ENCODE assay signal across 9 cellular contexts in the genomic region with DNA sequence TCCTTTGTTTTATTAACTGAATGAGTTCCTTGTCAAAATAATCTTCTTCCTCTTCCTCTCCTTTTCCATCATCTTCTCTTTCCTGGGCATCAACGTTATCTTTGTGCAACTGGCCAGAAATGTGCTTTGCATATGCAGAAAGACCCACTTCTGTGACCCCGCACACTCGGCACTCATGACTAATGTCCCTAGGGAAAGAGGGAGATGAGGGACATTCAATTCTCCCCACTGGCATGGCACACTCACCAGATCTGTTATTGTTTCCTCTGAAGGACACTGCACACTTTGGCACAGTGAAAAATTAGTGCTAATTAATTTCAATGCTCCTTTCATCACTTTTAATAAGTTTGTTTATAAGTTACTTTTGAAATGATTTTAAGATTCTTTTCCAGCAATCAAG. TPM values are rescaled to one million over a fixed set of nuclear protein-coding genes. Genes with fewer than 3 reads are reported as not detected.
DNase-seq lines count a peak whose midpoint lies in the region; ATAC-seq and TF ChIP-seq lines count a peak whose summit lies in the region.
"Had no signal": no experiment of that assay in that cellular context is flagged by ENCODE, and none has a peak within 500 bp of the region (broad histone marks: within the 10 kb centered on the region; RNA-seq: fewer than 3 reads in every experiment).

No MANE protein-coding gene starts in this region.

- peaks cover 18% of the 10 kb centered on the region; the same call in 1 of the 2 replicates for H3K79me2 ChIP-seq in SU-DHL-6 (ENCODE audit: insufficient read depth, low read length)

- no peaks in the 10 kb centered on the region for H3K9me2 ChIP-seq in SU-DHL-6 (replicated peaks; ENCODE audit: insufficient read depth, low read length)

- 0 out of 2 replicates have a peak, but pooled peaks cover 7% of the 10 kb centered on the region for H3F3A ChIP-seq in SU-DHL-6 (ENCODE audit: insufficient read depth)

- DNase-seq in AG10803 (ENCODE audit: low read depth), result peak; percentile 44
- DNase-seq in fibroblast of the conjunctiva (ENCODE audit: low read depth), result peak; percentile 37
- DNase-seq in osteocyte (ENCODE audit: extremely low spot score, unreplicated experiment), result no peak
- no peak for DNase-seq in activated T-cell treated with anti-CD3 and anti-CD28 coated beads for 4 hours

- peaks cover 61% of the 10 kb centered on the region for H3K4me1 Mint-ChIP-seq in osteocyte (ENCODE audit: unreplicated experiment)

- H3K9me3 ChIP-seq in SU-DHL-6 (ENCODE audit: insufficient read depth, low read length), result no peaks in the 10 kb centered on the region

- H4K20me1 ChIP-seq in SU-DHL-6 (ENCODE audit: low read depth, low read length), result no peaks in the 10 kb centered on the region

- peaks cover 6% of the 10 kb centered on the region for H3K36me3 Mint-ChIP-seq in osteocyte (ENCODE audit: unreplicated experiment)

- H3K36me3 ChIP-seq in SU-DHL-6 (ENCODE audit: low read length), result peaks cover 4% of the 10 kb centered on the region; the same call in 1 of the 2 replicates

- H3K27ac ChIP-seq in SU-DHL-6 (ENCODE audit: low read depth, low read length), result peak overlapping the region; percentile 41
- H3K27ac ChIP-seq: C4-2B had no signal

- no peak overlapping the region for H2AFZ ChIP-seq in SU-DHL-6 (ENCODE audit: low read depth, low read length, severe bottlenecking)

- H3K27me3 ChIP-seq in SU-DHL-6 (ENCODE audit: low read length), result no peaks in the 10 kb centered on the region

- H3K4me3 Mint-ChIP-seq in osteocyte (ENCODE audit: unreplicated experiment), result peak overlapping the region; percentile 72

- no peak overlapping the region for H3K9ac ChIP-seq in SU-DHL-6 (ENCODE audit: low read length)

- no peaks in the 10 kb centered on the region for H3K9me3 Mint-ChIP-seq in osteocyte (ENCODE audit: unreplicated experiment)

- no peak overlapping the region for H3K4me2 ChIP-seq in SU-DHL-6 (ENCODE audit: low read depth, low read length, poor library complexity, severe bottlenecking)

- no peak for ATAC-seq in HG03521 (IDR thresholded peaks at IDR 0.05; ENCODE audit: unreplicated experiment)
- ATAC-seq in GM18909 (IDR thresholded peaks at IDR 0.05; ENCODE audit: poor library complexity, unreplicated experiment), result no peak
- ATAC-seq in HG03175 (IDR thresholded peaks at IDR 0.05; ENCODE audit: unreplicated experiment), result no peak

- TF ChIP-seq CTCF in AG10803 (conservative IDR thresholded peaks at IDR 0.05; ENCODE audit: low read length) (no peak), SU-DHL-6 (IDR thresholded peaks at IDR 0.05; ENCODE audit: insufficient read depth, low read length, poor library complexity, severe bottlenecking) (no peak), osteocyte (IDR thresholded peaks at IDR 0.05) (no peak)

- H3K4me3 ChIP-seq in AG10803 (ENCODE audit: low read length), result peak overlapping the region; percentile 47
- H3K4me3 ChIP-seq in SU-DHL-6 (ENCODE audit: insufficient read depth, low read length, poor library complexity, severe bottlenecking), result no peak overlapping the region

- peak overlapping the region; percentile 99 for H3K27ac Mint-ChIP-seq in osteocyte (ENCODE audit: unreplicated experiment)

- no peaks in the 10 kb centered on the region for H3K27me3 Mint-ChIP-seq in osteocyte (ENCODE audit: unreplicated experiment)

RNA-seq across cellular contexts. Expression of a gene that starts 34.0 kb away (rescaled TPM):
- total RNA-seq in osteocyte, result 59.6 and 59.7 TPM in 2 replicates

RNA-seq across cellular contexts. Expression of a gene that starts 38.5 kb away (rescaled TPM):
- 72.7 and 84.7 TPM in 2 replicates for total RNA-seq in osteocyte

Comparison
In these comparisons a context has a peak if more than half of its experiments do, and no peak if none do; other contexts are left out.
1. DNase-seq: peak in AG10803 (single experiment) and fibroblast of the conjunctiva (single experiment); none in osteocyte (single experiment) and activated T-cell treated with anti-CD3 and anti-CD28 coated beads for 4 hours (single experiment).